22 cellular contexts compared by ENCODE assay signal in genomic region chr18:55228707-55229106, GRCh38.
A peak's percentile ranks its signal among the peaks of the same experiment; 100 is the strongest.
DNase-seq lines count a peak whose midpoint lies in the region; ATAC-seq, FAIRE-seq and TF ChIP-seq lines count a peak whose summit lies in the region.
"Had no signal": no experiment of that assay in that cellular context is flagged by ENCODE, and none has a peak within 500 bp of the region (broad histone marks: within the 10 kb centered on the region; RNA-seq: fewer than 3 reads in every experiment).

No MANE protein-coding gene starts in this region.

- ATAC-seq in SK-N-SH treated with all-trans-retinoic acid at 6 μM for 48 hours = no peak; the same call in 2 of the 3 replicates
- ATAC-seq in upper lobe of right lung = peak; percentile 25
- ATAC-seq in naive thymus-derived CD8-positive, alpha-beta T cell = no peak
- ATAC-seq: GM12878, pancreas, T-cell had no signal

- WGBS in SK-N-SH (ENCODE audit: low lambda C conversion rate) = 96% methylated on average over 10 of the region's 15 CpGs
- 86% methylated on average over 15 of the region's 15 CpGs for WGBS in esophagus muscularis mucosa

- no peak overlapping the region for H3K4me2 ChIP-seq in SK-N-SH

- H3K4me3 Mint-ChIP-seq in HFFc6 = no peak overlapping the region
- H3K4me3 Mint-ChIP-seq in naive thymus-derived CD8-positive, alpha-beta T cell = no peak overlapping the region
- H3K4me3 Mint-ChIP-seq: activated CD4-positive, alpha-beta T cell treated with anti-CD3 and anti-CD28 coated beads, Interleukin-2, amount 10 ng/mL, durations not matched to agents 7 days and 5 days; T-cell had no signal

- CTCF ChIA-PET in SK-N-SH (lab: Yijun Ruan, JAX) = interaction anchor here (0.9 to 1.6 kb wide), 2 partner anchors 87 to 551 kb away, joined by 4 to 5 read pairs; no protein-coding TSS in a partner anchor

- no peak overlapping the region; the same call in 1 of the 2 replicates for H3K27ac Mint-ChIP-seq in HFFc6
- no peak overlapping the region for H3K27ac Mint-ChIP-seq in naive thymus-derived CD8-positive, alpha-beta T cell
- H3K27ac Mint-ChIP-seq: activated CD4-positive, alpha-beta T cell treated with anti-CD3 and anti-CD28 coated beads, Interleukin-2, amount 10 ng/mL, durations not matched to agents 7 days and 5 days; T-cell had no signal

- H3K9me2 ChIP-seq in SK-N-SH = no peaks in the 10 kb centered on the region

- H3K27ac ChIP-seq in SK-N-SH (ENCODE audit: low read depth in 2 of 2, low read length in 1 of 2) (peak overlapping the region in 1 of 2 experiments; percentile 43; a peak in 1 of 4 replicates), esophagus muscularis mucosa (replicated peaks in 1 of 4) (peak overlapping the region; percentile 60 to 75 (median 66)), muscle layer of colon (ENCODE audit: low read depth, low read length) (peak overlapping the region; percentile 3), upper lobe of right lung (no peak overlapping the region)
- H3K27ac ChIP-seq: pancreas had no signal

- H3K9ac ChIP-seq in SK-N-SH = no peak overlapping the region
- H3K9ac ChIP-seq in muscle layer of colon (ENCODE audit: low read length) = no peak overlapping the region

- H3K36me3 ChIP-seq in SK-N-SH (replicated peaks in 1 of 2; ENCODE audit: control insufficient read depth in 1 of 2, insufficient read depth in 2 of 2, low read length in 1 of 2) (peaks cover 78 to 88% of the 10 kb centered on the region in 2 experiments), esophagus muscularis mucosa (peaks cover 0 to 96% (median 39%) of the 10 kb centered on the region in 4 donors), muscle layer of colon (ENCODE audit: insufficient read depth, low read length) (peaks cover 21% of the 10 kb centered on the region), upper lobe of right lung (peaks cover 61% of the 10 kb centered on the region)
- H3K36me3 ChIP-seq: pancreas had no signal

- TF ChIP-seq RAD21 in SK-N-SH (IDR thresholded peaks at IDR 0.05; ENCODE audit: low read length) = no peak

- no peaks in the 10 kb centered on the region for H3K9me3 Mint-ChIP-seq in HFFc6
- H3K9me3 Mint-ChIP-seq in naive thymus-derived CD8-positive, alpha-beta T cell = no peaks in the 10 kb centered on the region
- H3K9me3 Mint-ChIP-seq: activated CD4-positive, alpha-beta T cell treated with anti-CD3 and anti-CD28 coated beads, Interleukin-2, amount 10 ng/mL, durations not matched to agents 7 days and 5 days; T-cell had no signal

- no peak for DNase-seq in SK-N-SH
- no peak for DNase-seq in esophagus muscularis mucosa (ENCODE audit: extremely low spot score)
- DNase-seq in upper lobe of right lung = peak; percentile 61
- DNase-seq in HFFc6 = no peak
- no peak for DNase-seq in naive thymus-derived CD8-positive, alpha-beta T cell
- DNase-seq in frontal cortex (ENCODE audit: low spot score in 2 of 2) = no peak
- DNase-seq: 8988T; activated CD4-positive, alpha-beta T cell treated with anti-CD3 and anti-CD28 coated beads, Interleukin-2, amount 10 ng/mL, durations not matched to agents 7 days and 5 days; activated CD8-positive, alpha-beta memory T cell treated with anti-CD3 and anti-CD28 coated beads, Interleukin-2, amount 50 U/mL, for 48 hours; activated gamma-delta T cell; amniotic stem cell; C1 segment of cervical spinal cord; GDM1; NCI-H1417 treated with DMSO at 0.1 percent for 48 hours; NCI-H345; stimulated activated CD4-positive, alpha-beta T cell treated with anti-CD3 and anti-CD28 coated beads, Interleukin-4, amount 100 ng/mL, for 1 hour; T-cell had no signal

- POLR2A ChIA-PET in SK-N-SH (lab: Yijun Ruan, JAX) = no interaction called here
- POLR2A ChIA-PET in naive thymus-derived CD8-positive, alpha-beta T cell (lab: Charles Lee) = no interaction called here

- no peak for TF ChIP-seq CTCF in SK-N-SH (IDR thresholded peaks at IDR 0.05)
- TF ChIP-seq CTCF in esophagus muscularis mucosa (IDR thresholded peaks at IDR 0.05) = no peak
- no peak for TF ChIP-seq CTCF in upper lobe of right lung (IDR thresholded peaks at IDR 0.05)
- no peak for TF ChIP-seq CTCF in HFFc6 (IDR thresholded peaks at IDR 0.05)

- intact Hi-C loops in esophagus muscularis mucosa (cut with DNase I) = no loop called here
- intact Hi-C loops in upper lobe of right lung (cut with DNase I) = no loop called here

- peaks cover 8% of the 10 kb centered on the region; the same call in 1 of the 2 replicates for H3K79me2 ChIP-seq in SK-N-SH (ENCODE audit: insufficient read depth)

- peaks cover 0 to 6% of the 10 kb centered on the region in 2 experiments; a peak in 2 of 4 replicates for H3K4me1 ChIP-seq in SK-N-SH (ENCODE audit: control insufficient read depth in 1 of 2, insufficient read depth in 2 of 2, low read depth in 1 of 2, low read length in 1 of 2)
- peaks cover 12 to 28% (median 22%) of the 10 kb centered on the region in 4 donors for H3K4me1 ChIP-seq in esophagus muscularis mucosa
- H3K4me1 ChIP-seq in muscle layer of colon (ENCODE audit: insufficient read depth, low read length) = peaks cover 7% of the 10 kb centered on the region
- H3K4me1 ChIP-seq in upper lobe of right lung = peaks cover 4% of the 10 kb centered on the region
- H3K4me1 ChIP-seq: pancreas had no signal

- no peak for FAIRE-seq in frontal cortex (lab: Jason Lieb, UNC)
- FAIRE-seq: GM12878, pancreas had no signal

- peaks cover 67% of the 10 kb centered on the region for H3K36me3 Mint-ChIP-seq in HFFc6 (ENCODE audit: low read depth)
- no peaks in the 10 kb centered on the region for H3K36me3 Mint-ChIP-seq in naive thymus-derived CD8-positive, alpha-beta T cell
- H3K36me3 Mint-ChIP-seq: T-cell had no signal

- H3K4me3 ChIP-seq in SK-N-SH (ENCODE audit: low read depth in 2 of 2, low read length in 1 of 2) (no peak overlapping the region), esophagus muscularis mucosa (peak overlapping the region in 1 of 4 donors; percentile 1), muscle layer of colon (ENCODE audit: low read depth in 1 of 2, low read length in 2 of 2) (no peak overlapping the region), upper lobe of right lung (no peak overlapping the region)
- H3K4me3 ChIP-seq: GM12878, pancreas, skin epidermis had no signal

- H3K4me1 Mint-ChIP-seq in HFFc6 (ENCODE audit: low read depth) = peaks cover 60% of the 10 kb centered on the region
- no peaks in the 10 kb centered on the region for H3K4me1 Mint-ChIP-seq in naive thymus-derived CD8-positive, alpha-beta T cell
- H3K4me1 Mint-ChIP-seq: activated CD4-positive, alpha-beta T cell treated with anti-CD3 and anti-CD28 coated beads, Interleukin-2, amount 10 ng/mL, durations not matched to agents 7 days and 5 days; T-cell had no signal

- H3K9me3 ChIP-seq in SK-N-SH (no peaks in the 10 kb centered on the region), esophagus muscularis mucosa (no peaks in the 10 kb centered on the region), muscle layer of colon (ENCODE audit: low read length) (no peaks in the 10 kb centered on the region), upper lobe of right lung (no peaks in the 10 kb centered on the region)
- H3K9me3 ChIP-seq: pancreas had no signal

- H3K27me3 ChIP-seq in SK-N-SH (ENCODE audit: insufficient read depth) = no peaks in the 10 kb centered on the region
- no peaks in the 10 kb centered on the region for H3K27me3 ChIP-seq in esophagus muscularis mucosa
- H3K27me3 ChIP-seq in muscle layer of colon (ENCODE audit: control insufficient read depth in 1 of 2, insufficient read depth in 2 of 2, low read length in 2 of 2) = no peaks in the 10 kb centered on the region
- H3K27me3 ChIP-seq in upper lobe of right lung = no peaks in the 10 kb centered on the region
- H3K27me3 ChIP-seq: pancreas had no signal

- H3K27me3 Mint-ChIP-seq in HFFc6 (ENCODE audit: insufficient read depth) = no peaks in the 10 kb centered on the region; the same call in 1 of the 2 replicates
- peaks cover 0 to 4% (median 0%) of the 10 kb centered on the region in 5 donors for H3K27me3 Mint-ChIP-seq in naive thymus-derived CD8-positive, alpha-beta T cell
- H3K27me3 Mint-ChIP-seq: activated CD4-positive, alpha-beta T cell treated with anti-CD3 and anti-CD28 coated beads, Interleukin-2, amount 10 ng/mL, durations not matched to agents 7 days and 5 days; T-cell had no signal

- H4K20me1 ChIP-seq in SK-N-SH (ENCODE audit: insufficient read depth) = no peaks in the 10 kb centered on the region

- H2AFZ ChIP-seq in SK-N-SH (ENCODE audit: low read depth) = no peak overlapping the region

- TF ChIP-seq EP300 in SK-N-SH (IDR thresholded peaks at IDR 0.05; ENCODE audit: borderline replicate concordance in 1 of 2, low read depth in 1 of 2, low read length in 1 of 2) (no peak), esophagus muscularis mucosa (IDR thresholded peaks at IDR 0.05) (no peak)

- peaks cover 9% of the 10 kb centered on the region for H3F3A ChIP-seq in SK-N-SH (replicated peaks; ENCODE audit: insufficient read depth)

- no peak for TF ChIP-seq POLR2A in esophagus muscularis mucosa (IDR thresholded peaks at IDR 0.05; ENCODE audit: low read depth)

TF ChIP-seq in SK-N-SH, 30 proteins besides CTCF, POLR2A, EP300 and RAD21:
- TF ChIP-seq IRF3 (IDR thresholded peaks at IDR 0.05; ENCODE audit: low read depth, low read length) (no peak), JUND (IDR thresholded peaks at IDR 0.05) (no peak), RFX5 (IDR thresholded peaks at IDR 0.05; ENCODE audit: low read length) (no peak), FOXJ3 (CRISPR knock-in tag; IDR thresholded peaks at IDR 0.05) (no peak), PBX3 (IDR thresholded peaks at IDR 0.05) (no peak)
